ENCODE assay signal across 28 cellular contexts in genomic region chr2:166011660-166012059, GRCh38.
"Had no signal": no experiment of that assay in that cellular context is flagged by ENCODE, and none has a peak within 500 bp of the region (broad histone marks: within the 10 kb centered on the region; RNA-seq: fewer than 3 reads in every experiment).

No MANE protein-coding gene starts in this region.

- ATAC-seq: natural killer cell; psoas muscle; right cardiac atrium; sciatic nerve; stimulated activated memory B cell treated with anti-CD40 and anti-IgM and Interleukin-4, amounts not matched to agents 10 μg/mL and 1 μg/mL and 100 μg/mL, for 72 hours; stimulated activated naive CD8-positive, alpha-beta T cell treated with anti-CD3 and anti-CD28 coated beads, Interleukin-15, amount 100 ng/mL, for 72 hours; stimulated activated naive CD8-positive, alpha-beta T cell treated with anti-CD3 and anti-CD28 coated beads, Interleukin-15, Interleukin-2, amounts not matched to agents 100 U/mL and 50 U/mL, for 24 hours; upper lobe of right lung had no signal

- H3K79me2 ChIP-seq: parathyroid adenoma had no signal

- H3K9ac ChIP-seq: neural progenitor cell, parathyroid adenoma had no signal

- H2AFZ ChIP-seq: neural progenitor cell, parathyroid adenoma had no signal

- H3K27ac ChIP-seq: neural progenitor cell, ovary, parathyroid adenoma, psoas muscle, skin epidermis, spleen, suprapubic skin, testis, tibial artery, transverse colon, upper lobe of right lung, uterus had no signal

- H3K9me3 ChIP-seq: ovary, psoas muscle, spleen, suprapubic skin, testis, tibial artery, transverse colon, upper lobe of right lung, uterus had no signal

- H3K4me3 ChIP-seq: neural progenitor cell, ovary, psoas muscle, skin epidermis, smooth muscle cell, spleen, suprapubic skin, testis, tibial artery, transverse colon, upper lobe of right lung, uterus had no signal

- DNase-seq: natural killer cell; occipital lobe; ovary; posterior cingulate gyrus; psoas muscle; right cardiac atrium; spleen; stimulated activated CD4-positive, alpha-beta T cell treated with anti-CD3 and anti-CD28 coated beads, Interleukin-12 subunit alpha, Interleukin-12 subunit beta, amount 100 ng/mL, for 4 hours; stimulated activated CD4-positive, alpha-beta T cell treated with anti-CD3 and anti-CD28 coated beads, Interleukin-1b, Interleukin-23, amount 100 ng/mL, for 48 hours; stimulated activated CD4-positive, alpha-beta T cell treated with anti-CD3 and anti-CD28 coated beads, Interleukin-4, amount 100 ng/mL, for 1 hour; stimulated activated CD4-positive, alpha-beta T cell treated with anti-CD3 and anti-CD28 coated beads, Interleukin-4, amount 100 ng/mL, for 4 hours; stimulated activated CD8-positive, alpha-beta memory T cell treated with anti-CD3 and anti-CD28 coated beads, Interleukin-4, amount 100 ng/mL, for 48 hours; stimulated activated naive CD4-positive, alpha-beta T cell; stimulated activated naive CD8-positive, alpha-beta T cell treated with anti-CD3 and anti-CD28 coated beads, Interleukin-15, amount 100 ng/mL, for 72 hours; stimulated activated naive CD8-positive, alpha-beta T cell treated with anti-CD3 and anti-CD28 coated beads, Interleukin-15, Interleukin-2, amounts not matched to agents 100 U/mL and 50 U/mL, for 24 hours; substantia nigra; testis; tibial artery; transverse colon; upper lobe of right lung; uterus had no signal

- H3K4me1 ChIP-seq: neural progenitor cell, parathyroid adenoma, psoas muscle, spleen, suprapubic skin, testis, tibial artery, transverse colon, upper lobe of right lung, uterus had no signal

- H3K27me3 ChIP-seq: neural progenitor cell, ovary, spleen, suprapubic skin, testis, tibial artery, transverse colon, upper lobe of right lung, uterus had no signal

- H3K36me3 ChIP-seq: neural progenitor cell, ovary, spleen, suprapubic skin, tibial artery, transverse colon, upper lobe of right lung, uterus had no signal

- H3K4me2 ChIP-seq: neural progenitor cell, smooth muscle cell had no signal
